Comparison of ENCODE assay signal across 28 cellular contexts in the genomic region with DNA sequence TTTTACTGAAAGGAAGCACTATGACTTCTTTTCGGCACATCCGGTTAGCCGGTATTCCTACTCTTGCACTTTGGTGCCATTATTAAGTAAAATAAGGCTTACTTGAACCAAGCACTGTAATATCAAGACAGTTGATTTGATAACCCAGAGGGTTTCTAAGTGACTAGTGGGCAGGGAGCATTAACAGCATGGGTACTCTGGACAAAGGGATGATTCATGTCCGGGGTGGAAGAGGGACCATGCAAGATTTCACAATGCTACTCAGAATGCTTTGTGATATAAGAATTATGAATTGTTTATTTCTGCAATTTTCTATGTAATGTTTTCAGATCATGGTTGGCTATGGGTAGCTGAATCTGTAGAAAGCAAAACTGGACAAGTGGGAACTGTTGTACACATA.
"Had no signal": no experiment of that assay in that cellular context is flagged by ENCODE, and none has a peak within 500 bp of the region (broad histone marks: within the 10 kb centered on the region; RNA-seq: fewer than 3 reads in every experiment).

No MANE protein-coding gene starts in this region.

- H3K4me1 ChIP-seq: colonic mucosa, gastroesophageal sphincter, heart left ventricle, psoas muscle, sigmoid colon, spleen, tibial nerve, upper lobe of left lung had no signal

- H3K4me2 ChIP-seq: hepatocyte had no signal

- DNase-seq: colonic mucosa; effector CD8-positive, alpha-beta T cell; endodermal cell; erythroblast; foreskin fibroblast; heart left ventricle; kidney; natural killer cell; occipital lobe; ovary; posterior cingulate gyrus; psoas muscle; right cardiac atrium; sigmoid colon; spleen; stimulated activated CD4-positive, alpha-beta T cell treated with anti-CD3 and anti-CD28 coated beads, Interleukin-2, amount 100 ng/mL, for 48 hours; stimulated activated naive B cell treated with anti-CD40 and anti-IgM and Interleukin-4, amounts not matched to agents 10 μg/mL and 1 μg/mL and 100 μg/mL, for 72 hours; upper lobe of left lung had no signal

- H3K9me3 Mint-ChIP-seq: dendritic cell treated with granulocyte-macrophage colony-stimulating factor and Interleukin-4, amounts not matched to agents 40 ng/mL and 50 ng/mL, for 4 days; endodermal cell; memory B cell; stimulated activated naive B cell treated with anti-CD40 and anti-IgM and Interleukin-4, amounts not matched to agents 10 μg/mL and 1 μg/mL and 100 μg/mL, for 72 hours; stimulated activated naive CD8-positive, alpha-beta T cell treated with anti-CD3 and anti-CD28 coated beads, Interleukin-15, Interleukin-2, amounts not matched to agents 100 ng/mL and 50 ng/mL, for 24 hours had no signal

- H3K27me3 Mint-ChIP-seq: dendritic cell treated with granulocyte-macrophage colony-stimulating factor and Interleukin-4, amounts not matched to agents 40 ng/mL and 50 ng/mL, for 4 days; memory B cell; stimulated activated naive B cell treated with anti-CD40 and anti-IgM and Interleukin-4, amounts not matched to agents 10 μg/mL and 1 μg/mL and 100 μg/mL, for 72 hours; stimulated activated naive CD8-positive, alpha-beta T cell treated with anti-CD3 and anti-CD28 coated beads, Interleukin-15, Interleukin-2, amounts not matched to agents 100 ng/mL and 50 ng/mL, for 24 hours had no signal

- H3K4me1 Mint-ChIP-seq: endodermal cell; memory B cell; natural killer cell; stimulated activated naive B cell treated with anti-CD40 and anti-IgM and Interleukin-4, amounts not matched to agents 10 μg/mL and 1 μg/mL and 100 μg/mL, for 72 hours had no signal

- H3K4me3 Mint-ChIP-seq: dendritic cell treated with granulocyte-macrophage colony-stimulating factor and Interleukin-4, amounts not matched to agents 40 ng/mL and 50 ng/mL, for 4 days; endodermal cell; memory B cell; natural killer cell; stimulated activated naive B cell treated with anti-CD40 and anti-IgM and Interleukin-4, amounts not matched to agents 10 μg/mL and 1 μg/mL and 100 μg/mL, for 72 hours; stimulated activated naive CD8-positive, alpha-beta T cell treated with anti-CD3 and anti-CD28 coated beads, Interleukin-15, Interleukin-2, amounts not matched to agents 100 ng/mL and 50 ng/mL, for 24 hours had no signal

- H3K27ac Mint-ChIP-seq: dendritic cell treated with granulocyte-macrophage colony-stimulating factor and Interleukin-4, amounts not matched to agents 40 ng/mL and 50 ng/mL, for 4 days; endodermal cell; memory B cell; natural killer cell; stimulated activated naive B cell treated with anti-CD40 and anti-IgM and Interleukin-4, amounts not matched to agents 10 μg/mL and 1 μg/mL and 100 μg/mL, for 72 hours; stimulated activated naive CD8-positive, alpha-beta T cell treated with anti-CD3 and anti-CD28 coated beads, Interleukin-15, Interleukin-2, amounts not matched to agents 100 ng/mL and 50 ng/mL, for 24 hours had no signal

- H3K36me3 Mint-ChIP-seq: memory B cell; natural killer cell; stimulated activated naive B cell treated with anti-CD40 and anti-IgM and Interleukin-4, amounts not matched to agents 10 μg/mL and 1 μg/mL and 100 μg/mL, for 72 hours had no signal

- H3K36me3 ChIP-seq: colonic mucosa, gastroesophageal sphincter, heart left ventricle, ovary, sigmoid colon, spleen, thoracic aorta, tibial nerve, upper lobe of left lung had no signal

- H2AFZ ChIP-seq: hepatocyte had no signal

- ATAC-seq: gastroesophageal sphincter; heart left ventricle; left lobe of liver; natural killer cell; psoas muscle; right cardiac atrium; stimulated activated naive B cell treated with anti-CD40 and anti-IgM and Interleukin-4, amounts not matched to agents 10 μg/mL and 1 μg/mL and 100 μg/mL, for 72 hours had no signal

- H3K27ac ChIP-seq: colonic mucosa, gastroesophageal sphincter, heart left ventricle, hepatocyte, ovary, psoas muscle, sigmoid colon, skin epidermis, spleen, thoracic aorta, tibial nerve, upper lobe of left lung had no signal

- H3K4me3 ChIP-seq: colonic mucosa, gastroesophageal sphincter, heart left ventricle, hepatocyte, lung, ovary, psoas muscle, sigmoid colon, skin epidermis, spleen, thoracic aorta, tibial nerve, upper lobe of left lung had no signal

- H3K9me3 ChIP-seq: colonic mucosa, gastroesophageal sphincter, heart left ventricle, ovary, psoas muscle, sigmoid colon, spleen, thoracic aorta, tibial nerve, upper lobe of left lung had no signal

- H3K27me3 ChIP-seq: colonic mucosa, gastroesophageal sphincter, heart left ventricle, hepatocyte, ovary, sigmoid colon, spleen, tibial nerve, upper lobe of left lung had no signal

- H3K79me2 ChIP-seq: hepatocyte had no signal
